35 cellular contexts compared by ENCODE assay signal in genomic region chr16:30779596-30779995, GRCh38.
"Had no signal": no experiment of that assay in that cellular context is flagged by ENCODE, and none has a peak within 500 bp of the region (broad histone marks: within the 10 kb centered on the region; RNA-seq: fewer than 3 reads in every experiment).

No MANE protein-coding gene starts in this region.

- H3K27me3 ChIP-seq: colonic mucosa, ovary, sigmoid colon, stomach, suprapubic skin, transverse colon had no signal

- H3K4me1 ChIP-seq: colonic mucosa, prostate gland had no signal

- H3K27me3 Mint-ChIP-seq: activated CD4-positive, alpha-beta T cell treated with anti-CD3 and anti-CD28 coated beads, Interleukin-2, amount 10 ng/mL, durations not matched to agents 24 days and 14 days; activated naive CD8-positive, alpha-beta T cell treated with anti-CD3 and anti-CD28 coated beads, Interleukin-2, amount 50 U/mL, for 24 hours; activated T-cell treated with anti-CD3 and anti-CD28 coated beads, Interleukin-2, amount 50 U/mL, for 24 hours had no signal

- H3K4me3 Mint-ChIP-seq: activated CD4-positive, alpha-beta memory T cell treated with anti-CD3 and anti-CD28 coated beads, Interleukin-2, amount 10 ng/mL, durations not matched to agents 7 days and 5 days; activated CD4-positive, alpha-beta T cell treated with anti-CD3 and anti-CD28 coated beads, Interleukin-2, amount 10 ng/mL, durations not matched to agents 24 days and 14 days; activated naive CD4-positive, alpha-beta T cell treated with anti-CD3 and anti-CD28 coated beads, Interleukin-2, amount 10 ng/mL, durations not matched to agents 7 days and 5 days; activated naive CD8-positive, alpha-beta T cell treated with anti-CD3 and anti-CD28 coated beads, Interleukin-2, amount 50 U/mL, for 24 hours; activated T-cell treated with anti-CD3 and anti-CD28 coated beads, Interleukin-2, amount 50 U/mL, for 24 hours; stimulated activated naive B cell treated with anti-CD40 and anti-IgM and Interleukin-4, amounts not matched to agents 10 μg/mL and 1 μg/mL and 100 μg/mL, for 72 hours; T-helper 1 cell treated with Interleukin-12 subunit alpha and Interleukin-12 subunit beta and Interleukin-4 antibody, amounts not matched to agents 30 μg/mL and 1 μg/mL, for 36 hours had no signal

- ATAC-seq: activated naive CD8-positive, alpha-beta T cell treated with anti-CD3 and anti-CD28 coated beads, Interleukin-2, amount 50 U/mL, for 24 hours; left ventricle myocardium superior; stimulated activated naive B cell treated with anti-CD40 and anti-IgM and Interleukin-4, amounts not matched to agents 10 μg/mL and 1 μg/mL and 100 μg/mL, for 72 hours had no signal

- H3K9me3 Mint-ChIP-seq: activated CD4-positive, alpha-beta memory T cell treated with anti-CD3 and anti-CD28 coated beads, Interleukin-2, amount 10 ng/mL, durations not matched to agents 7 days and 5 days; activated CD4-positive, alpha-beta T cell treated with anti-CD3 and anti-CD28 coated beads, Interleukin-2, amount 10 ng/mL, durations not matched to agents 24 days and 14 days; activated naive CD4-positive, alpha-beta T cell treated with anti-CD3 and anti-CD28 coated beads, Interleukin-2, amount 10 ng/mL, durations not matched to agents 7 days and 5 days; activated naive CD8-positive, alpha-beta T cell treated with anti-CD3 and anti-CD28 coated beads, Interleukin-2, amount 50 U/mL, for 24 hours; activated T-cell treated with anti-CD3 and anti-CD28 coated beads, Interleukin-2, amount 50 U/mL, for 24 hours; naive B cell; stimulated activated naive B cell treated with anti-CD40 and anti-IgM and Interleukin-4, amounts not matched to agents 10 μg/mL and 1 μg/mL and 100 μg/mL, for 72 hours; T-helper 1 cell treated with Interleukin-12 subunit alpha and Interleukin-12 subunit beta and Interleukin-4 antibody, amounts not matched to agents 30 μg/mL and 1 μg/mL, for 36 hours had no signal

- H3K9me3 ChIP-seq: colonic mucosa, ovary, prostate gland, sigmoid colon, stomach, suprapubic skin, transverse colon had no signal

- FAIRE-seq: endometrium, frontal cortex, islet of Langerhans, small intestine, TTC549, urothelium cell line had no signal

- H3K27ac Mint-ChIP-seq: activated CD4-positive, alpha-beta memory T cell treated with anti-CD3 and anti-CD28 coated beads, Interleukin-2, amount 10 ng/mL, durations not matched to agents 7 days and 5 days; activated CD4-positive, alpha-beta T cell treated with anti-CD3 and anti-CD28 coated beads, Interleukin-2, amount 10 ng/mL, durations not matched to agents 24 days and 14 days; activated naive CD4-positive, alpha-beta T cell treated with anti-CD3 and anti-CD28 coated beads, Interleukin-2, amount 10 ng/mL, durations not matched to agents 7 days and 5 days; activated naive CD8-positive, alpha-beta T cell treated with anti-CD3 and anti-CD28 coated beads, Interleukin-2, amount 50 U/mL, for 24 hours; activated T-cell treated with anti-CD3 and anti-CD28 coated beads, Interleukin-2, amount 50 U/mL, for 24 hours; naive B cell; T-helper 1 cell treated with Interleukin-12 subunit alpha and Interleukin-12 subunit beta and Interleukin-4 antibody, amounts not matched to agents 30 μg/mL and 1 μg/mL, for 36 hours had no signal

- H3K36me3 Mint-ChIP-seq: naive B cell had no signal

- H3K4me3 ChIP-seq: colonic mucosa, ovary, prostate gland, sigmoid colon, stomach, suprapubic skin, transverse colon had no signal

- DNase-seq: activated CD4-positive, alpha-beta memory T cell treated with anti-CD3 and anti-CD28 coated beads, Interleukin-2, amount 10 ng/mL, durations not matched to agents 7 days and 5 days; activated CD4-positive, alpha-beta T cell treated with anti-CD3 and anti-CD28 coated beads, Interleukin-2, amount 10 ng/mL, durations not matched to agents 24 days and 14 days; activated CD4-positive, CD25-positive, alpha-beta regulatory T cell treated with anti-CD3 and anti-CD28 coated beads, Interleukin-2, amount 50 U/mL, for 72 hours; activated CD8-positive, alpha-beta memory T cell treated with anti-CD3 and anti-CD28 coated beads, Interleukin-2, amount 50 U/mL, for 48 hours; activated gamma-delta T cell; activated naive CD4-positive, alpha-beta T cell treated with anti-CD3 and anti-CD28 coated beads, Interleukin-2, amount 10 ng/mL, durations not matched to agents 7 days and 5 days; activated naive CD8-positive, alpha-beta T cell treated with anti-CD3 and anti-CD28 coated beads, Interleukin-2, amount 50 U/mL, for 24 hours; activated T-cell treated with anti-CD3 and anti-CD28 coated beads, Interleukin-2, amount 50 U/mL, for 24 hours; cerebellar nuclear complex; colonic mucosa; effector CD8-positive, alpha-beta T cell; glutamatergic neuron; left ventricle myocardium superior; naive B cell; ovary; retina; sigmoid colon; small intestine; stimulated activated CD4-positive, alpha-beta T cell treated with anti-CD3 and anti-CD28 coated beads, Interleukin-1b, Interleukin-23, amount 100 ng/mL, for 48 hours; stimulated activated CD4-positive, alpha-beta T cell treated with anti-CD3 and anti-CD28 coated beads, Interleukin-4, amount 100 ng/mL, for 4 hours; stimulated activated naive B cell treated with anti-CD40 and anti-IgM and Interleukin-4, amounts not matched to agents 10 μg/mL and 1 μg/mL and 100 μg/mL, for 72 hours; stomach; SW 1271; T-helper 9 cell; transverse colon; WERI-Rb-1 had no signal

- H3K27ac ChIP-seq: colonic mucosa, epithelial cell of prostate, ovary, prostate gland, stomach, suprapubic skin, transverse colon, WERI-Rb-1 had no signal

- H3K36me3 ChIP-seq: ovary had no signal
